8 cellular contexts compared by ENCODE assay signal in genomic region chr22:21646608-21647590, GRCh38. TPM values are rescaled to one million over a fixed set of nuclear protein-coding genes. Genes with fewer than 3 reads are reported as not detected.
DNase-seq lines count a peak whose midpoint lies in the region; ATAC-seq, FAIRE-seq and TF ChIP-seq lines count a peak whose summit lies in the region.

No MANE protein-coding gene starts in this region.

- peaks cover 57% of the 10 kb centered on the region for H3K4me1 ChIP-seq in DND-41 (ENCODE audit: insufficient read depth, low read length)
- peaks cover 7% of the 10 kb centered on the region for H3K4me1 ChIP-seq in MM.1S (ENCODE audit: low read length)
- H3K4me1 ChIP-seq in foreskin keratinocyte = no peaks in the 10 kb centered on the region
- peaks cover 4% of the 10 kb centered on the region for H3K4me1 ChIP-seq in ovary (ENCODE audit: insufficient read depth)

- H3K9ac ChIP-seq in DND-41 (ENCODE audit: low read depth, low read length) (peak overlapping the region; percentile 23), MM.1S (ENCODE audit: low read length) (no peak overlapping the region)

- H3K4me3 ChIP-seq in DND-41 (ENCODE audit: low read depth in 1 of 2, low read length in 2 of 2) (no peak overlapping the region), MM.1S (ENCODE audit: low read length) (no peak overlapping the region), ovary (no peak overlapping the region)

- H3K9me3 ChIP-seq in DND-41 (ENCODE audit: insufficient read depth, low read length, severe bottlenecking) = no peaks in the 10 kb centered on the region
- H3K9me3 ChIP-seq in MM.1S (replicated peaks; ENCODE audit: insufficient read depth, low read length) = no peaks in the 10 kb centered on the region
- no peaks in the 10 kb centered on the region for H3K9me3 ChIP-seq in ovary

- peak; percentile 96 for TF ChIP-seq CTCF in DND-41 (IDR thresholded peaks at IDR 0.05; ENCODE audit: borderline replicate concordance, extremely low read depth, low read length, poor library complexity, severe bottlenecking)
- peak; percentile 86 for TF ChIP-seq CTCF in MM.1S (IDR thresholded peaks at IDR 0.05; ENCODE audit: low read length)
- TF ChIP-seq CTCF in foreskin keratinocyte (conservative IDR thresholded peaks at IDR 0.05) = peak; percentile 92
- TF ChIP-seq CTCF in ovary (IDR thresholded peaks at IDR 0.05) = peak; percentile 73 to 82 (median 73)

- TF ChIP-seq EP300 in ovary (IDR thresholded peaks at IDR 0.05) = no peak

- FAIRE-seq in urothelium cell line (lab: Jason Lieb, UNC) = peak; percentile 46

- H2AFZ ChIP-seq in DND-41 (ENCODE audit: low read depth, low read length) (0 out of 2 replicates have a peak overlapping the region, but pooled peaks have one; percentile 40), MM.1S (ENCODE audit: low read length) (no peak overlapping the region)

- DNase-seq in DND-41 (peak; percentile 86), MM.1S (peak; percentile 80), SHP77 treated with DMSO at 0.1 percent for 48 hours (lab: John Stamatoyannopoulos, UW) (peak; percentile 40), foreskin keratinocyte (peak in 1 of 2 donors; percentile 60), ovary (peak; percentile 63 to 83 (median 75)), urothelium cell line (ENCODE audit: low spot score) (peak; percentile 83)
- peak; percentile 66 for DNase-seq in activated effector memory CD4-positive, alpha-beta T cell treated with Interleukin-2 at 50 U/mL for 16 hours

- H4K20me1 ChIP-seq in DND-41 (ENCODE audit: insufficient read depth, low read length) = peaks cover 18% of the 10 kb centered on the region
- no peaks in the 10 kb centered on the region for H4K20me1 ChIP-seq in MM.1S (ENCODE audit: insufficient read depth, low read length)

- H3F3A ChIP-seq in MM.1S (ENCODE audit: insufficient read depth, low read length) = peaks cover 20% of the 10 kb centered on the region

- H3K79me2 ChIP-seq in DND-41 (ENCODE audit: insufficient read depth, low read length) (peaks cover 57% of the 10 kb centered on the region), MM.1S (ENCODE audit: low read length) (peaks cover 13% of the 10 kb centered on the region)

- H3K27me3 ChIP-seq in DND-41 (ENCODE audit: insufficient read depth, low read length, poor library complexity) (no peaks in the 10 kb centered on the region), MM.1S (replicated peaks; ENCODE audit: insufficient read depth, low read length) (no peaks in the 10 kb centered on the region), foreskin keratinocyte (no peaks in the 10 kb centered on the region), ovary (no peaks in the 10 kb centered on the region)

- H3K36me3 ChIP-seq in DND-41 (ENCODE audit: insufficient read depth, low read length) (peaks cover 44% of the 10 kb centered on the region), MM.1S (replicated peaks; ENCODE audit: insufficient read depth, low read length) (no peaks in the 10 kb centered on the region), ovary (no peaks in the 10 kb centered on the region)

- no peak for TF ChIP-seq POLR2A in ovary (IDR thresholded peaks at IDR 0.05)

- H3K4me2 ChIP-seq in DND-41 (ENCODE audit: insufficient read depth, low read length) (peak overlapping the region; percentile 32), MM.1S (ENCODE audit: low read depth, low read length) (no peak overlapping the region)

- intact Hi-C loops in ovary (cut with DNase I) = no loop called here

- 38 to 44% (median 41%) methylated on average over 14 of the region's 14 CpGs for WGBS in ovary, 3 donors

- H3K27ac ChIP-seq in DND-41 (ENCODE audit: low read length) (peak overlapping the region; percentile 49; the same call in 1 of the 2 replicates), MM.1S (ENCODE audit: low read length) (no peak overlapping the region), foreskin keratinocyte (no peak overlapping the region), ovary (no peak overlapping the region)

- ATAC-seq in DND-41 (ENCODE audit: insufficient read depth, low read depth) (peak; percentile 47), foreskin keratinocyte (peak; percentile 35), HG02938 (IDR thresholded peaks at IDR 0.05; ENCODE audit: unreplicated experiment) (no peak)

- H3K9me2 ChIP-seq in MM.1S (replicated peaks; ENCODE audit: insufficient read depth, low read length) = no peaks in the 10 kb centered on the region

RNA-seq across cellular contexts. Expression of gene SDF2L1, which starts 4.8 kb away (rescaled TPM):
- total RNA-seq in foreskin keratinocyte = 65.4 and 72.1 TPM in 2 replicates
- 107 and 146 TPM in 2 replicates for polyA plus RNA-seq in foreskin keratinocyte
- total RNA-seq in ovary = 10 to 100 TPM; 10.2 to 30.4 (median 17.0) TPM
- polyA plus RNA-seq in ovary = 10 to 100 TPM in 1 of 2 donors, 1 to 10 TPM in 1; 2.1 to 15.9 TPM

RNA-seq across cellular contexts. Expression of gene CCDC116, which starts 14.3 kb away (rescaled TPM):
- total RNA-seq in foreskin keratinocyte (0.07 and 0.10 TPM in 2 replicates), ovary (under 1 TPM; 0.46 to 0.88 (median 0.66) TPM)
- polyA plus RNA-seq in foreskin keratinocyte (0.08 and 0.11 TPM in 2 replicates), ovary (under 1 TPM in 1 of 2 donors, not detected in 1; 0.85 TPM)

RNA-seq across cellular contexts. Expression of gene YDJC, which starts 17.1 kb away (rescaled TPM):
- total RNA-seq in foreskin keratinocyte (43.9 and 44.9 TPM in 2 replicates), ovary (10 to 100 TPM; 11.4 to 45.1 (median 17.0) TPM)
- polyA plus RNA-seq in foreskin keratinocyte (63.5 and 65.7 TPM in 2 replicates), ovary (10 to 100 TPM in 1 of 2 donors, 1 to 10 TPM in 1; 1.8 to 19.4 TPM)

RNA-seq across cellular contexts. Expression of gene PPIL2, which starts 18.9 kb away (rescaled TPM):
- total RNA-seq in foreskin keratinocyte = 29.0 and 31.3 TPM in 2 replicates
- polyA plus RNA-seq in foreskin keratinocyte = 20.6 and 22.6 TPM in 2 replicates
- 10 to 100 TPM; 13.6 to 35.3 (median 22.5) TPM for total RNA-seq in ovary
- 10 to 100 TPM; 15.5 to 22.0 TPM for polyA plus RNA-seq in ovary
